ENCODE assay signal across 12 cellular contexts in genomic region chr4:169249214-169249973, GRCh38. TPM values are rescaled to one million over a fixed set of nuclear protein-coding genes. Genes with fewer than 3 reads are reported as not detected.
DNase-seq lines count a peak whose midpoint lies in the region; ATAC-seq, FAIRE-seq and TF ChIP-seq lines count a peak whose summit lies in the region.
"Had no signal": no experiment of that assay in that cellular context is flagged by ENCODE, and none has a peak within 500 bp of the region (broad histone marks: within the 10 kb centered on the region; RNA-seq: fewer than 3 reads in every experiment).

No MANE protein-coding gene starts in this region.

- H3K4me1 ChIP-seq in astrocyte (ENCODE audit: insufficient read depth, low read length) = peaks cover 58% of the 10 kb centered on the region
- peaks cover 68% of the 10 kb centered on the region for H3K4me1 ChIP-seq in lower lobe of right lung

- intact Hi-C loops in lower lobe of right lung (cut with DNase I) = no loop called here

- DNase-seq in astrocyte (ENCODE audit: low read depth) = peak; percentile 78
- DNase-seq in lower lobe of right lung = no peak
- no peak for DNase-seq in COLO829 (ENCODE audit: low spot score)
- no peak for DNase-seq in T-cell
- DNase-seq: activated naive CD4-positive, alpha-beta T cell treated with Interleukin-2 at 50 U/mL for 16 hours had no signal

- TF ChIP-seq CTCF in astrocyte (IDR thresholded peaks at IDR 0.05; ENCODE audit: insufficient read depth, low read depth, low read length) = no peak
- no peak for TF ChIP-seq CTCF in lower lobe of right lung (IDR thresholded peaks at IDR 0.05)

- H3K36me3 Mint-ChIP-seq in astrocyte (ENCODE audit: low read depth, unreplicated experiment) = no peaks in the 10 kb centered on the region
- H3K36me3 Mint-ChIP-seq in T-cell = no peaks in the 10 kb centered on the region
- H3K36me3 Mint-ChIP-seq: natural killer cell treated with Interleukin-12 subunit alpha and Interleukin-12 subunit beta and Interleukin-15 and Interleukin-18, amount 100 ng/mL, for 72 hours had no signal

- H3K9me3 ChIP-seq in astrocyte (ENCODE audit: insufficient read depth, low read depth, low read length) (no peaks in the 10 kb centered on the region), lower lobe of right lung (no peaks in the 10 kb centered on the region)

- peak; percentile 39 for FAIRE-seq in astrocyte (lab: Jason Lieb, UNC)
- FAIRE-seq: TTC549 had no signal

- H3K4me3 ChIP-seq in astrocyte (ENCODE audit: insufficient read depth, low read depth, low read length) (no peak overlapping the region), lower lobe of right lung (no peak overlapping the region)

- H4K20me1 ChIP-seq in astrocyte (ENCODE audit: insufficient read depth, low read length) = peaks cover 41% of the 10 kb centered on the region

- H3K4me2 ChIP-seq in astrocyte (ENCODE audit: low read length) = peak overlapping the region; percentile 57

- CTCF ChIA-PET in T-cell (lab: Charles Lee) = interaction anchor here in 1 of 2 donors (0.5 kb wide), 1 partner anchor 327 kb away, joined by 3 read pairs; no protein-coding TSS in a partner anchor

- H3K4me1 Mint-ChIP-seq in astrocyte (ENCODE audit: low read depth, unreplicated experiment) (peaks cover 47% of the 10 kb centered on the region), T-cell (no peaks in the 10 kb centered on the region)

- peak overlapping the region; percentile 59 for H3K27ac ChIP-seq in astrocyte (ENCODE audit: low read depth, low read length)
- H3K27ac ChIP-seq in lower lobe of right lung = peak overlapping the region; percentile 46
- H3K27ac ChIP-seq: C4-2B had no signal

- POLR2A ChIA-PET in T-cell (lab: Charles Lee) = no interaction called here

- no peak overlapping the region for H2AFZ ChIP-seq in astrocyte (ENCODE audit: low read depth, low read length)

- H3K4me3 Mint-ChIP-seq in astrocyte (ENCODE audit: unreplicated experiment) = peak overlapping the region; percentile 42
- no peak overlapping the region for H3K4me3 Mint-ChIP-seq in T-cell
- H3K4me3 Mint-ChIP-seq: natural killer cell treated with Interleukin-12 subunit alpha and Interleukin-12 subunit beta and Interleukin-15 and Interleukin-18, amount 100 ng/mL, for 72 hours had no signal

- H3K27me3 Mint-ChIP-seq in astrocyte (ENCODE audit: low read depth, unreplicated experiment) (no peaks in the 10 kb centered on the region), T-cell (peaks cover 3 to 4% of the 10 kb centered on the region in 2 donors)

- peak overlapping the region; percentile 42 for H3K9ac ChIP-seq in astrocyte (ENCODE audit: low read length)

- ATAC-seq in GM18505 (IDR thresholded peaks at IDR 0.05; ENCODE audit: unreplicated experiment) (peak; percentile 44), HG03097 (IDR thresholded peaks at IDR 0.05; ENCODE audit: low FRiP score, unreplicated experiment) (peak; percentile 67), lower lobe of right lung (peak; percentile 72 to 80), GM21515 (IDR thresholded peaks at IDR 0.05; ENCODE audit: unreplicated experiment) (no peak), GM18868 (IDR thresholded peaks at IDR 0.05; ENCODE audit: unreplicated experiment) (no peak), T-cell (replicated peaks in 1 of 4) (no peak)
- ATAC-seq: natural killer cell treated with Interleukin-12 subunit alpha and Interleukin-12 subunit beta and Interleukin-15 and Interleukin-18, amount 100 ng/mL, for 72 hours had no signal

- H3K79me2 ChIP-seq in astrocyte (ENCODE audit: insufficient read depth, low read length) = peaks cover 93% of the 10 kb centered on the region

- no peak overlapping the region for H3K27ac Mint-ChIP-seq in astrocyte (ENCODE audit: unreplicated experiment)
- H3K27ac Mint-ChIP-seq in T-cell = no peak overlapping the region
- H3K27ac Mint-ChIP-seq: natural killer cell treated with Interleukin-12 subunit alpha and Interleukin-12 subunit beta and Interleukin-15 and Interleukin-18, amount 100 ng/mL, for 72 hours had no signal

- H3K9me3 Mint-ChIP-seq in astrocyte (ENCODE audit: unreplicated experiment) = no peaks in the 10 kb centered on the region
- H3K9me3 Mint-ChIP-seq in T-cell = no peaks in the 10 kb centered on the region
- H3K9me3 Mint-ChIP-seq: natural killer cell treated with Interleukin-12 subunit alpha and Interleukin-12 subunit beta and Interleukin-15 and Interleukin-18, amount 100 ng/mL, for 72 hours had no signal

- H3K27me3 ChIP-seq in astrocyte (ENCODE audit: insufficient read depth, low read length) (no peaks in the 10 kb centered on the region), lower lobe of right lung (ENCODE audit: low read depth) (no peaks in the 10 kb centered on the region)

- peaks cover 2% of the 10 kb centered on the region for H3K36me3 ChIP-seq in astrocyte (ENCODE audit: insufficient read depth, low read length)
- no peaks in the 10 kb centered on the region for H3K36me3 ChIP-seq in lower lobe of right lung

- TF ChIP-seq POLR2A in GM18505 (IDR thresholded peaks at IDR 0.05; ENCODE audit: borderline replicate concordance, extremely low read depth, insufficient read depth, insufficient read length) = no peak

RNA-seq across cellular contexts. Expression of gene SH3RF1, which starts 21.4 kb away (rescaled TPM):
- total RNA-seq in astrocyte (20.8 and 25.9 TPM in 2 replicates), lower lobe of right lung (34.2 TPM), T-cell (under 1 TPM in 4 of 5 donors, not detected in 1; 0.23 to 0.60 (median 0.27) TPM)

Comparison
In these comparisons a context has a peak if more than half of its experiments do, and no peak if none do; other contexts are left out.
1. ATAC-seq: peak in GM18505 (single experiment), HG03097 (single experiment) and lower lobe of right lung (2 of 2); none in GM21515 (single experiment), GM18868 (single experiment) and T-cell (0 of 4).
2. RNA of gene SH3RF1, which starts 21.4 kb away (total RNA-seq): 34.2 TPM in lower lobe of right lung (single experiment) and 20.8 to 25.9 TPM in astrocyte; 0.23 to 0.60 TPM in T-cell; every median in the first group is over 10 times any median in the second.